Comparison of ENCODE assay signal across 1 cellular context in the genomic region with DNA sequence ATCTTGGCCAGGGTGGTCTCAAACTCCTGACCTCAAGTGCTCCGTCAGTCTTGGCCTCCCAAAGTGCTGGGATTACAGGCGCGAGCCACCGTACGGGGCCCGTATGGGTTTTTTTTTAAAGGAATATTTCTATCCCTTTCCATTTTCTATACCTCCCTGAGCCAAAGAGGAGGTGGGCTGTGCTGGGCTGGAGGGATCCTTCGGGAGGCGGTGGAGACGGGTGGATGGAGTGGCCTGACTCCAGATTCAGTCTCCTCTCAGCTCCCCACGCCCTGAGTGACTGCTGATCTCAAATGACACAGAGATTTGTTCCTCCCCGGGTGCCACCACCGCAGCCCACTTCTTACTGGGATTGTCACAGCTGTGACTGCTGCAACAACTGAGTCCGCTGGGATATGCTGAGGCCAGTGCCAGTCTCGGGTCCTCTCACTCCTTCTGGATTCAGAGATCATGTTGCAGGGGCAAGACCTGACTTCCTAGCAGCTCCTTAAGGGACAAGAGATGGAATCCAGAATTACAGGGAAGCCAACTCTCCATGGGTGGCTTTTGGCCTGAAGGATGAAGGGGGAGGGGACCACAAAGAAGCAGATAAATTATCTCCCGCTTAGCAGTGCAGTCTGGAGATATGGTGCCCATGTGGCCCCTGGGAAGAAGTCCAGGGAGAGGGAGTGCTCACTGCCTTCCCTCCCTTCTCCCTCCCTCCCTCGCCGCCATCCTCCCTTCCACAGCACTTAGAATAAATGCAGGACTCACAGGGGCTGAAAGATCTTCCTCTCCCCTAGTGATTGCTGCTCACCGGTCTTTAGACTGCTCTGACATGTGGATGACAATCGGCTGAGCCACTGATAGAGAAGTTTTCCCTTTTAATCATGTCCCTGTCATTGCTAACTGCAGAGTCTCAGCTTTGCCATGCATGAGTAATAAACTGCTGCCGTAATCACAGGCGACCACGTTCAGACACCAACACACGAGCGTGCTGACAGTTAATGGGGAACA.
TF ChIP-seq lines count a peak whose summit lies in the region.

No MANE protein-coding gene starts in this region.

TF ChIP-seq in WTC11, 78 proteins besides CTCF, POLR2A, EP300 and RAD21 (continued from another document):
- TF ChIP-seq, protein P1, sequence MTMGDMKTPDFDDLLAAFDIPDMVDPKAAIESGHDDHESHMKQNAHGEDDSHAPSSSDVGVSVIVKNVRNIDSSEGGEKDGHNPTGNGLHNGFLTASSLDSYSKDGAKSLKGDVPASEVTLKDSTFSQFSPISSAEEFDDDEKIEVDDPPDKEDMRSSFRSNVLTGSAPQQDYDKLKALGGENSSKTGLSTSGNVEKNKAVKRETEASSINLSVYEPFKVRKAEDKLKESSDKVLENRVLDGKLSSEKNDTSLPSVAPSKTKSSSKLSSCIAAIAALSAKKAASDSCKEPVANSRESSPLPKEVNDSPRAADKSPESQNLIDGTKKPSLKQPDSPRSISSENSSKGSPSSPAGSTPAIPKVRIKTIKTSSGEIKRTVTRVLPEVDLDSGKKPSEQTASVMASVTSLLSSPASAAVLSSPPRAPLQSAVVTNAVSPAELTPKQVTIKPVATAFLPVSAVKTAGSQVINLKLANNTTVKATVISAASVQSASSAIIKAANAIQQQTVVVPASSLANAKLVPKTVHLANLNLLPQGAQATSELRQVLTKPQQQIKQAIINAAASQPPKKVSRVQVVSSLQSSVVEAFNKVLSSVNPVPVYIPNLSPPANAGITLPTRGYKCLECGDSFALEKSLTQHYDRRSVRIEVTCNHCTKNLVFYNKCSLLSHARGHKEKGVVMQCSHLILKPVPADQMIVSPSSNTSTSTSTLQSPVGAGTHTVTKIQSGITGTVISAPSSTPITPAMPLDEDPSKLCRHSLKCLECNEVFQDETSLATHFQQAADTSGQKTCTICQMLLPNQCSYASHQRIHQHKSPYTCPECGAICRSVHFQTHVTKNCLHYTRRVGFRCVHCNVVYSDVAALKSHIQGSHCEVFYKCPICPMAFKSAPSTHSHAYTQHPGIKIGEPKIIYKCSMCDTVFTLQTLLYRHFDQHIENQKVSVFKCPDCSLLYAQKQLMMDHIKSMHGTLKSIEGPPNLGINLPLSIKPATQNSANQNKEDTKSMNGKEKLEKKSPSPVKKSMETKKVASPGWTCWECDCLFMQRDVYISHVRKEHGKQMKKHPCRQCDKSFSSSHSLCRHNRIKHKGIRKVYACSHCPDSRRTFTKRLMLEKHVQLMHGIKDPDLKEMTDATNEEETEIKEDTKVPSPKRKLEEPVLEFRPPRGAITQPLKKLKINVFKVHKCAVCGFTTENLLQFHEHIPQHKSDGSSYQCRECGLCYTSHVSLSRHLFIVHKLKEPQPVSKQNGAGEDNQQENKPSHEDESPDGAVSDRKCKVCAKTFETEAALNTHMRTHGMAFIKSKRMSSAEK (CRISPR knock-in tag; IDR thresholded peaks at IDR 0.05; ENCODE audit: borderline replicate concordance) = no peak
- TF ChIP-seq RELA (CRISPR knock-in tag; IDR thresholded peaks at IDR 0.05; ENCODE audit: borderline replicate concordance) = no peak
- TF ChIP-seq ZNF121 (CRISPR knock-in tag; IDR thresholded peaks at IDR 0.05) = no peak
